ENCODE assay signal across 9 cellular contexts in the genomic region with DNA sequence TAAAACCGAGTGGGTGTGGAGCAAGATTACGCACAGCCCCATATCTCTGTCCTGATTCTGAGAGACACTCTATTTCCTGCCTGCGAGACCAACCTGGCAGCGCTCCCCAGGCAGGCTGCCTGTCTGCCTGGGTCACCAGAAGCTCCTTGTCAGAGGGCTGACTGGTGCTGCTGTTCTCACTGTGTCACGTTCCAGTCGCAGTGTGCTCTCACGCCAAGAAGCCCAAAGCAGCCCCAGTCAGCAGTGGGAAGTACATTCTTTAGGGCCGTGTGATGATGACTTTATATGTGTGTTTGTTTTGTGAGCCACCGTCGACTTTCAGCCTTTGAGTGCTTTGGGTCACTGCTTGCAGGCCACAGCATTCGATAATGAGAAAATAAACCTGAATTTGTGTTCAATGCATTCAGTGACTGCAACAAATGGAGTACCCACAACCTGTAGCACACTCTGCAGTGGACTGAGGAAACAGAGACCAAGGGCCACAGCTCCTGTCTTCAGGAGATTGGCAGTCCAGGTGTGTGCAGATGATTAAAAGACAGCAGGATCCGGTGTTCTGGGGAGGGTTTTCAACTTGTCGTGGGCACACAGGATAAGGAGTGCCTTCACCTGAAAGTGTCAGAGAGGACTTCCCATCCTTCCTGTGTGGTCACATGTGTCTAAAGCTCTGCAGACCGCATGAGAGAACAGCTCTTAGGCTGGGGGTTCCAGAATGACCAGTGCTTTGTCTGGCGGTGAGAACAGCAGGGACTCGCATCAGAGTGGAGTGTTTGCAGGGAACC. TPM values are rescaled to one million over a fixed set of nuclear protein-coding genes. Genes with fewer than 3 reads are reported as not detected.
DNase-seq lines count a peak whose midpoint lies in the region; ATAC-seq and TF ChIP-seq lines count a peak whose summit lies in the region.
"Had no signal": no experiment of that assay in that cellular context is flagged by ENCODE, and none has a peak within 500 bp of the region (broad histone marks: within the 10 kb centered on the region; RNA-seq: fewer than 3 reads in every experiment).

No MANE protein-coding gene starts in this region.

- no peak for TF ChIP-seq CTCF in tibial artery (IDR thresholded peaks at IDR 0.05)

- intact Hi-C loops in left cardiac atrium (cut with DNase I) = no loop called here
- intact Hi-C loops in tibial artery (cut with DNase I; ENCODE audit: low total_unique reads) = no loop called here

- peaks cover 19% of the 10 kb centered on the region for H3K27me3 Mint-ChIP-seq in activated CD4-positive, alpha-beta memory T cell treated with anti-CD3 and anti-CD28 coated beads, Interleukin-2, amount 10 ng/mL, durations not matched to agents 7 days and 5 days

- H3K36me3 Mint-ChIP-seq in activated CD4-positive, alpha-beta memory T cell treated with anti-CD3 and anti-CD28 coated beads, Interleukin-2, amount 10 ng/mL, durations not matched to agents 7 days and 5 days (ENCODE audit: low read depth) = peaks cover 37% of the 10 kb centered on the region

- peaks cover 70% of the 10 kb centered on the region for H3K4me1 Mint-ChIP-seq in activated CD4-positive, alpha-beta memory T cell treated with anti-CD3 and anti-CD28 coated beads, Interleukin-2, amount 10 ng/mL, durations not matched to agents 7 days and 5 days

- H3K4me3 Mint-ChIP-seq in activated CD4-positive, alpha-beta memory T cell treated with anti-CD3 and anti-CD28 coated beads, Interleukin-2, amount 10 ng/mL, durations not matched to agents 7 days and 5 days = peak overlapping the region; percentile 56

- H3K27ac ChIP-seq in tibial artery = no peak overlapping the region

- peaks cover 0 to 35% (median 15%) of the 10 kb centered on the region in 4 donors for H3K4me1 ChIP-seq in tibial artery

- DNase-seq in activated T-cell treated with anti-CD3 and anti-CD28 coated beads for 48 hours (ENCODE audit: low read depth) (peak; percentile 46), activated T-cell treated with anti-CD3 and anti-CD28 coated beads for 4 hours (no peak), left cardiac atrium (peak; percentile 78), tibial artery (peak; percentile 23 to 67), Ammon's horn (ENCODE audit: low spot score) (no peak), HPDE6-E6E7 (ENCODE audit: extremely low spot score) (no peak), NCI-H446 (lab: John Stamatoyannopoulos, UW) (no peak)
- DNase-seq in activated CD4-positive, alpha-beta memory T cell treated with anti-CD3 and anti-CD28 coated beads, Interleukin-2, amount 10 ng/mL, durations not matched to agents 7 days and 5 days = peak; percentile 65
- DNase-seq: DMS79 treated with DMSO at 0.1 percent for 48 hours had no signal

- no peaks in the 10 kb centered on the region for H3K9me3 Mint-ChIP-seq in activated CD4-positive, alpha-beta memory T cell treated with anti-CD3 and anti-CD28 coated beads, Interleukin-2, amount 10 ng/mL, durations not matched to agents 7 days and 5 days

- peaks cover 0 to 67% of the 10 kb centered on the region in 2 donors for H3K27me3 ChIP-seq in tibial artery

- peak overlapping the region; percentile 70 for H3K27ac Mint-ChIP-seq in activated CD4-positive, alpha-beta memory T cell treated with anti-CD3 and anti-CD28 coated beads, Interleukin-2, amount 10 ng/mL, durations not matched to agents 7 days and 5 days

- H3K9me3 ChIP-seq in tibial artery = no peaks in the 10 kb centered on the region

- CTCF ChIA-PET in activated CD4-positive, alpha-beta memory T cell treated with anti-CD3 and anti-CD28 coated beads, Interleukin-2, amount 10 ng/mL, durations not matched to agents 7 days and 5 days (lab: Charles Lee) = interaction anchor here (1.1 kb wide), 1 partner anchor 88 kb away, joined by 3 read pairs; no protein-coding TSS in a partner anchor

- ATAC-seq in left cardiac atrium = peak; percentile 73 to 84

- H3K36me3 ChIP-seq in tibial artery = no peaks in the 10 kb centered on the region

- H3K4me3 ChIP-seq in tibial artery = no peak overlapping the region

- POLR2A ChIA-PET in activated CD4-positive, alpha-beta memory T cell treated with anti-CD3 and anti-CD28 coated beads, Interleukin-2, amount 10 ng/mL, durations not matched to agents 7 days and 5 days (lab: Charles Lee) = interaction anchor here (0.6 to 2.5 kb wide), 5 partner anchors 9 to 193 kb away, joined by 4 to 18 read pairs (median 6); partner anchors contain the start of gene ZCCHC2

RNA-seq across cellular contexts. Expression of gene TNFRSF11A, which starts 4.8 kb away (rescaled TPM):
- 10 to 100 TPM; 26.0 to 30.0 TPM for total RNA-seq in activated CD4-positive, alpha-beta memory T cell treated with anti-CD3 and anti-CD28 coated beads, Interleukin-2, amount 10 ng/mL, durations not matched to agents 7 days and 5 days
- 1 to 10 TPM; 2.9 to 3.6 TPM for total RNA-seq in left cardiac atrium

Comparison
In these comparisons a context has a peak if more than half of its experiments do, and no peak if none do; other contexts are left out.
1. DNase-seq: peak in activated T-cell treated with anti-CD3 and anti-CD28 coated beads for 48 hours (single experiment), activated CD4-positive, alpha-beta memory T cell treated with anti-CD3 and anti-CD28 coated beads, Interleukin-2, amount 10 ng/mL, durations not matched to agents 7 days and 5 days (single experiment), left cardiac atrium (single experiment) and tibial artery (2 of 2); none in activated T-cell treated with anti-CD3 and anti-CD28 coated beads for 4 hours (single experiment), Ammon's horn (single experiment), HPDE6-E6E7 (single experiment) and NCI-H446 (0 of 2).
2. RNA of gene TNFRSF11A, which starts 4.8 kb away (total RNA-seq): 26.0 to 30.0 TPM in activated CD4-positive, alpha-beta memory T cell treated with anti-CD3 and anti-CD28 coated beads, Interleukin-2, amount 10 ng/mL, durations not matched to agents 7 days and 5 days; 2.9 to 3.6 TPM in left cardiac atrium; every median in the first group is over 4 times any median in the second.